Comparison of ENCODE assay signal across 25 cellular contexts in genomic region chr18:7889515-7889914, GRCh38.
"Had no signal": no experiment of that assay in that cellular context is flagged by ENCODE, and none has a peak within 500 bp of the region (broad histone marks: within the 10 kb centered on the region; RNA-seq: fewer than 3 reads in every experiment).

No MANE protein-coding gene starts in this region.

- H3K4me1 Mint-ChIP-seq: activated naive CD4-positive, alpha-beta T cell treated with anti-CD3 and anti-CD28 coated beads, Interleukin-2, amount 50 U/mL, for 24 hours had no signal

- H3K36me3 Mint-ChIP-seq: activated naive CD4-positive, alpha-beta T cell treated with anti-CD3 and anti-CD28 coated beads, Interleukin-2, amount 50 U/mL, for 24 hours had no signal

- ATAC-seq: activated CD8-positive, alpha-beta T cell treated with anti-CD3 and anti-CD28 coated beads for 36 hours; Panc1 had no signal

- H3K4me3 Mint-ChIP-seq: activated CD8-positive, alpha-beta T cell treated with anti-CD3 and anti-CD28 coated beads for 36 hours; activated naive CD4-positive, alpha-beta T cell treated with anti-CD3 and anti-CD28 coated beads, Interleukin-2, amount 50 U/mL, for 24 hours; activated T-helper 1 cell treated with anti-CD3 and anti-CD28 coated beads, Interleukin-12 subunit alpha, Interleukin-12 subunit beta, Interleukin-2, Interleukin-4 antibody, amounts not matched to agents 30 ng/mL and 10 ng/mL and 1 ng/mL, durations not matched to agents 14 hours and 24 hours and 36 hours had no signal

- DNase-seq: activated CD4-positive, alpha-beta T cell treated with anti-CD3 and anti-CD28 coated beads for 4 hours; activated CD4-positive, CD25-positive, alpha-beta regulatory T cell; activated CD8-positive, alpha-beta memory T cell treated with anti-CD3 and anti-CD28 coated beads, Interleukin-2, amount 50 U/mL, for 4 hours; activated CD8-positive, alpha-beta T cell treated with anti-CD3 and anti-CD28 coated beads for 36 hours; activated effector memory CD4-positive, alpha-beta T cell treated with Interleukin-2 at 50 U/mL for 16 hours; activated naive CD4-positive, alpha-beta T cell; aorta; caudate nucleus; MM.1S; NCI-H1105; NCI-H1436; NCI-H1694 treated with DMSO at 0.1 percent for 48 hours; NCI-H2081 treated with DMSO at 0.1 percent for 48 hours; NCI-H226; NCI-H526; Right ventricle myocardium superior; SJCRH30; SK-N-SH; T-helper 1 cell had no signal

- H3K27ac Mint-ChIP-seq: activated CD8-positive, alpha-beta T cell treated with anti-CD3 and anti-CD28 coated beads for 36 hours; activated naive CD4-positive, alpha-beta T cell treated with anti-CD3 and anti-CD28 coated beads, Interleukin-2, amount 50 U/mL, for 24 hours; activated T-helper 1 cell treated with anti-CD3 and anti-CD28 coated beads, Interleukin-12 subunit alpha, Interleukin-12 subunit beta, Interleukin-2, Interleukin-4 antibody, amounts not matched to agents 30 ng/mL and 10 ng/mL and 1 ng/mL, durations not matched to agents 14 hours and 24 hours and 36 hours had no signal

- H3K36me3 ChIP-seq: breast epithelium, SJCRH30 had no signal

- H3K27ac ChIP-seq: breast epithelium, RWPE1, SJCRH30, VCaP had no signal

- H3K9ac ChIP-seq: SK-N-SH had no signal

- H3K27me3 Mint-ChIP-seq: activated CD8-positive, alpha-beta T cell treated with anti-CD3 and anti-CD28 coated beads for 36 hours; activated naive CD4-positive, alpha-beta T cell treated with anti-CD3 and anti-CD28 coated beads, Interleukin-2, amount 50 U/mL, for 24 hours had no signal

- H3K4me1 ChIP-seq: breast epithelium, SJCRH30 had no signal

- H3K9me3 ChIP-seq: breast epithelium, SJCRH30, SK-N-SH had no signal

- H3K9me3 Mint-ChIP-seq: activated CD8-positive, alpha-beta T cell treated with anti-CD3 and anti-CD28 coated beads for 36 hours; activated naive CD4-positive, alpha-beta T cell treated with anti-CD3 and anti-CD28 coated beads, Interleukin-2, amount 50 U/mL, for 24 hours; activated T-helper 1 cell treated with anti-CD3 and anti-CD28 coated beads, Interleukin-12 subunit alpha, Interleukin-12 subunit beta, Interleukin-2, Interleukin-4 antibody, amounts not matched to agents 30 ng/mL and 10 ng/mL and 1 ng/mL, durations not matched to agents 14 hours and 24 hours and 36 hours had no signal

- H3K27me3 ChIP-seq: breast epithelium, SJCRH30 had no signal

- H3K4me2 ChIP-seq: SK-N-SH had no signal

- H3K4me3 ChIP-seq: breast epithelium, SJCRH30 had no signal
